Comparison of ENCODE assay signal across 29 cellular contexts in genomic region chr20:61281286-61281795, GRCh38. TPM values are rescaled to one million over a fixed set of nuclear protein-coding genes. Genes with fewer than 3 reads are reported as not detected.
"Had no signal": no experiment of that assay in that cellular context is flagged by ENCODE, and none has a peak within 500 bp of the region (broad histone marks: within the 10 kb centered on the region; RNA-seq: fewer than 3 reads in every experiment).

No MANE protein-coding gene starts in this region.

- H3K27ac ChIP-seq: neural progenitor cell, neutrophil, ovary, parathyroid adenoma, psoas muscle, skin epidermis, spleen, suprapubic skin, testis, tibial artery, transverse colon, upper lobe of right lung, uterus had no signal

- H3K9me3 ChIP-seq: neutrophil, psoas muscle, suprapubic skin, testis, tibial artery, transverse colon, upper lobe of right lung, uterus had no signal

- H2AFZ ChIP-seq: neural progenitor cell, parathyroid adenoma had no signal

- H3K27me3 ChIP-seq: neural progenitor cell, neutrophil, ovary, testis, transverse colon, uterus had no signal

- DNase-seq: naive thymus-derived CD4-positive, alpha-beta T cell; natural killer cell; nucleus accumbens; ovary; psoas muscle; right cardiac atrium; spleen; stimulated activated CD4-positive, alpha-beta T cell treated with anti-CD3 and anti-CD28 coated beads, Interleukin-12 subunit alpha, Interleukin-12 subunit beta, amount 100 ng/mL, for 4 hours; stimulated activated CD4-positive, alpha-beta T cell treated with anti-CD3 and anti-CD28 coated beads, Interleukin-1b, Interleukin-23, amount 100 ng/mL, for 48 hours; stimulated activated CD4-positive, alpha-beta T cell treated with anti-CD3 and anti-CD28 coated beads, Interleukin-4, amount 100 ng/mL, for 1 hour; stimulated activated CD4-positive, alpha-beta T cell treated with anti-CD3 and anti-CD28 coated beads, Interleukin-4, amount 100 ng/mL, for 4 hours; stimulated activated CD8-positive, alpha-beta memory T cell treated with anti-CD3 and anti-CD28 coated beads, Interleukin-4, amount 100 ng/mL, for 48 hours; stimulated activated naive CD4-positive, alpha-beta T cell; stimulated activated naive CD8-positive, alpha-beta T cell treated with anti-CD3 and anti-CD28 coated beads, Interleukin-15, amount 100 ng/mL, for 72 hours; stimulated activated naive CD8-positive, alpha-beta T cell treated with anti-CD3 and anti-CD28 coated beads, Interleukin-15, Interleukin-2, amounts not matched to agents 100 U/mL and 50 U/mL, for 24 hours; substantia nigra; testis; tibial artery; transverse colon; upper lobe of right lung; uterus had no signal

- H3K4me1 ChIP-seq: neural progenitor cell, parathyroid adenoma, psoas muscle, spleen, suprapubic skin, testis, tibial artery, transverse colon, upper lobe of right lung, uterus had no signal

- H3K9ac ChIP-seq: neural progenitor cell, parathyroid adenoma had no signal

- H3K36me3 ChIP-seq: neural progenitor cell, neutrophil, ovary, spleen, suprapubic skin, tibial artery, transverse colon, upper lobe of right lung, uterus had no signal

- ATAC-seq: naive thymus-derived CD4-positive, alpha-beta T cell; natural killer cell; psoas muscle; right cardiac atrium; sciatic nerve; stimulated activated memory B cell treated with anti-CD40 and anti-IgM and Interleukin-4, amounts not matched to agents 10 μg/mL and 1 μg/mL and 100 μg/mL, for 72 hours; stimulated activated naive CD8-positive, alpha-beta T cell treated with anti-CD3 and anti-CD28 coated beads, Interleukin-15, amount 100 ng/mL, for 72 hours; stimulated activated naive CD8-positive, alpha-beta T cell treated with anti-CD3 and anti-CD28 coated beads, Interleukin-15, Interleukin-2, amounts not matched to agents 100 U/mL and 50 U/mL, for 24 hours; upper lobe of right lung had no signal

- H3K4me2 ChIP-seq: neural progenitor cell, smooth muscle cell had no signal

- H3K4me3 ChIP-seq: neural progenitor cell, ovary, psoas muscle, skin epidermis, smooth muscle cell, spleen, suprapubic skin, testis, tibial artery, transverse colon, upper lobe of right lung, uterus had no signal

RNA-seq across cellular contexts. Expression of gene CDH4, which starts 29.3 kb away (rescaled TPM):
- total RNA-seq: transverse colon had no signal
